In the genomic region with DNA sequence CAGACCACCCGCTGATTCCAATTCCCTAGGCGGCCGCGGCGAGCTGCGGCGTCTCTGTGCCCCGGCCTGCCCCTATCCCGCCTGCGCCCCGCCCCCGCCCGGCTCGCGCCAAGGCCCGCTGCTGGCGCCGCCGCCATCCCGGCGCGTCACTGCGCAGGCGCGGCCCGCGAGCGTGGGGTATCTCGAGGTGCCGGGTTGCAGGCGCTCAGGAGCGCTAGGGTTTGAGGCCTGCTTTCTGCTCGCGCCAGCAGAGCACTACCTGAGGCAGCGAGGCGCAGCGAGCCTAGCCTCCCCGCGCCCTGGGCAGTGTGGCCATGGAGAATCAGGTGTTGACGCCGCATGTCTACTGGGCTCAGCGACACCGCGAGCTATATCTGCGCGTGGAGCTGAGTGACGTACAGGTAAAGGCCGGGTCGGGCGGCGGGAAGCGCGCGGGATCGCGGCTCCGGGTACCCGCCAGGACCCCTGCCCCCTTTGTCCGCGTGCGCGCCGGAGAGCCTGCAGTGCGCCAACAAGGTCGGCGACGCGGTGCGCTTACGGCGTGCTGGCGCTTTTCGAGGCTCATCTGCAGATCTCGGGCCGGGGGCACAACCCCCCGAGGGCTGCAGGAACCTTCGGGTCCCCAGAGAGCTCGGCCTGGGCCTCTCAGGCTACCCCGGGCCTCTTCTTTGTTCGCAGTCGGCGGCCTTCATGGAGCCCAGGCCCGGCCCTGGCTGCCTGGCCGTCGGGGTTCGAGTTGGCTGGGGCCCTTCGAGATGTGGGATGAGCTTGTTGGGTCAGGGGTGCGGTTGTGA, we compare ENCODE assay signal across 1 cellular context.
TF ChIP-seq lines count a peak whose summit lies in the region.

HACD3 (plus strand) TSS at position 146 of the 794 bp plus-strand sequence; CDS start at position 315, 169 bp downstream.

TF ChIP-seq in HepG2, 621 proteins besides CTCF, POLR2A, EP300 and RAD21 (continued from another document and continues in another):
- TF ChIP-seq ZMYM3 (CRISPR knock-in tag; IDR thresholded peaks at IDR 0.05) (no peak), CREB1 (IDR thresholded peaks at IDR 0.05) (no peak; the same call in 1 of the 2 replicates), CREB1 (CRISPR knock-in tag; IDR thresholded peaks at IDR 0.05) (no peak), FOXP1 (IDR thresholded peaks at IDR 0.05) (no peak), FOXP1 (CRISPR knock-in tag; IDR thresholded peaks at IDR 0.05) (no peak), RBM22 (optimal IDR thresholded peaks at IDR 0.05; ENCODE audit: low read length) (no peak), ATF7 (IDR thresholded peaks at IDR 0.05) (no peak), ATF7 (CRISPR knock-in tag; IDR thresholded peaks at IDR 0.05) (peak; percentile 71), ZNF431 (CRISPR knock-in tag; IDR thresholded peaks at IDR 0.05; ENCODE audit: borderline replicate concordance, low read depth) (no peak), SALL2 (CRISPR knock-in tag; IDR thresholded peaks at IDR 0.05) (peak; percentile 97), GABPB1 (CRISPR knock-in tag; IDR thresholded peaks at IDR 0.05) (peak; percentile 72; the same call in 1 of the 2 replicates), ZFYVE20 (CRISPR knock-in tag; IDR thresholded peaks at IDR 0.05; ENCODE audit: borderline replicate concordance, low read depth) (peak; percentile 86; the same call in 1 of the 2 replicates), HMG20A (CRISPR knock-in tag; IDR thresholded peaks at IDR 0.05; ENCODE audit: borderline replicate concordance) (no peak), ZNF318 (CRISPR knock-in tag; IDR thresholded peaks at IDR 0.05) (peak; percentile 88; the same call in 1 of the 2 replicates), ZNF570 (CRISPR knock-in tag; IDR thresholded peaks at IDR 0.05; ENCODE audit: borderline replicate concordance) (0 out of 2 replicates have a peak, but pooled peaks have one; percentile 86), HOXD1 (CRISPR knock-in tag; IDR thresholded peaks at IDR 0.05) (peak; percentile 46; the same call in 1 of the 2 replicates), SMARCE1 (IDR thresholded peaks at IDR 0.05; ENCODE audit: borderline replicate concordance) (no peak), ZBTB3 (CRISPR knock-in tag; IDR thresholded peaks at IDR 0.05; ENCODE audit: borderline replicate concordance, low read depth) (0 out of 2 replicates have a peak, but pooled peaks have one; percentile 55), ZNF788 (CRISPR knock-in tag; IDR thresholded peaks at IDR 0.05; ENCODE audit: borderline replicate concordance) (peak; percentile 85; the same call in 1 of the 2 replicates), HNF4G (IDR thresholded peaks at IDR 0.05; ENCODE audit: borderline replicate concordance, low read depth, low read length) (no peak), HNF4G (CRISPR knock-in tag; IDR thresholded peaks at IDR 0.05; ENCODE audit: borderline replicate concordance, low read depth) (no peak), TBX2 (CRISPR knock-in tag; IDR thresholded peaks at IDR 0.05; ENCODE audit: borderline replicate concordance) (peak; percentile 82; the same call in 1 of the 2 replicates), ZFX (CRISPR knock-in tag; IDR thresholded peaks at IDR 0.05; ENCODE audit: low read depth) (peak; percentile 99), ZNF672 (CRISPR knock-in tag; IDR thresholded peaks at IDR 0.05) (peak; percentile 85; the same call in 1 of the 2 replicates), CBX2 (IDR thresholded peaks at IDR 0.05; ENCODE audit: low read depth, low read length) (no peak), CBX2 (CRISPR knock-in tag; IDR thresholded peaks at IDR 0.05; ENCODE audit: low read depth) (no peak), ZNF562 (CRISPR knock-in tag; IDR thresholded peaks at IDR 0.05; ENCODE audit: borderline replicate concordance) (peak; percentile 51; the same call in 1 of the 2 replicates), ZNF460 (CRISPR knock-in tag; IDR thresholded peaks at IDR 0.05; ENCODE audit: borderline replicate concordance) (no peak), ZKSCAN8 (CRISPR knock-in tag; IDR thresholded peaks at IDR 0.05; ENCODE audit: borderline replicate concordance) (no peak), ZNF331 (CRISPR knock-in tag; IDR thresholded peaks at IDR 0.05) (peak; percentile 57), RXRA (CRISPR knock-in tag; IDR thresholded peaks at IDR 0.05) (peak; percentile 77; the same call in 1 of the 2 replicates), SPEN (CRISPR knock-in tag; IDR thresholded peaks at IDR 0.05; ENCODE audit: low read depth) (peak; percentile 94), TCF12 (IDR thresholded peaks at IDR 0.05) (no peak), TCF12 (CRISPR knock-in tag; IDR thresholded peaks at IDR 0.05) (no peak), TRIM24 (CRISPR knock-in tag; IDR thresholded peaks at IDR 0.05) (no peak), ZHX2 (IDR thresholded peaks at IDR 0.05; ENCODE audit: low read depth) (0 out of 2 replicates have a peak, but pooled peaks have one; percentile 14), ZHX2 (CRISPR knock-in tag; IDR thresholded peaks at IDR 0.05; ENCODE audit: borderline replicate concordance) (no peak), ZNF569 (CRISPR knock-in tag; IDR thresholded peaks at IDR 0.05; ENCODE audit: borderline replicate concordance) (no peak), ZMAT3 (CRISPR knock-in tag; conservative IDR thresholded peaks at IDR 0.05) (0 out of 2 replicates have a peak, but pooled peaks have one; percentile 49)
- TF ChIP-seq, protein P1, sequence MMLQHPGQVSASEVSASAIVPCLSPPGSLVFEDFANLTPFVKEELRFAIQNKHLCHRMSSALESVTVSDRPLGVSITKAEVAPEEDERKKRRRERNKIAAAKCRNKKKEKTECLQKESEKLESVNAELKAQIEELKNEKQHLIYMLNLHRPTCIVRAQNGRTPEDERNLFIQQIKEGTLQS (CRISPR knock-in tag; IDR thresholded peaks at IDR 0.05): no peak
- TF ChIP-seq, protein P2, sequence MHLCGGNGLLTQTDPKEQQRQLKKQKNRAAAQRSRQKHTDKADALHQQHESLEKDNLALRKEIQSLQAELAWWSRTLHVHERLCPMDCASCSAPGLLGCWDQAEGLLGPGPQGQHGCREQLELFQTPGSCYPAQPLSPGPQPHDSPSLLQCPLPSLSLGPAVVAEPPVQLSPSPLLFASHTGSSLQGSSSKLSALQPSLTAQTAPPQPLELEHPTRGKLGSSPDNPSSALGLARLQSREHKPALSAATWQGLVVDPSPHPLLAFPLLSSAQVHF (CRISPR knock-in tag; IDR thresholded peaks at IDR 0.05): peak; percentile 88; the same call in 1 of the 2 replicates
- TF ChIP-seq, protein P3, sequence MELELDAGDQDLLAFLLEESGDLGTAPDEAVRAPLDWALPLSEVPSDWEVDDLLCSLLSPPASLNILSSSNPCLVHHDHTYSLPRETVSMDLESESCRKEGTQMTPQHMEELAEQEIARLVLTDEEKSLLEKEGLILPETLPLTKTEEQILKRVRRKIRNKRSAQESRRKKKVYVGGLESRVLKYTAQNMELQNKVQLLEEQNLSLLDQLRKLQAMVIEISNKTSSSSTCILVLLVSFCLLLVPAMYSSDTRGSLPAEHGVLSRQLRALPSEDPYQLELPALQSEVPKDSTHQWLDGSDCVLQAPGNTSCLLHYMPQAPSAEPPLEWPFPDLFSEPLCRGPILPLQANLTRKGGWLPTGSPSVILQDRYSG (CRISPR knock-in tag; IDR thresholded peaks at IDR 0.05): peak; percentile 95
- TF ChIP-seq, protein P4, sequence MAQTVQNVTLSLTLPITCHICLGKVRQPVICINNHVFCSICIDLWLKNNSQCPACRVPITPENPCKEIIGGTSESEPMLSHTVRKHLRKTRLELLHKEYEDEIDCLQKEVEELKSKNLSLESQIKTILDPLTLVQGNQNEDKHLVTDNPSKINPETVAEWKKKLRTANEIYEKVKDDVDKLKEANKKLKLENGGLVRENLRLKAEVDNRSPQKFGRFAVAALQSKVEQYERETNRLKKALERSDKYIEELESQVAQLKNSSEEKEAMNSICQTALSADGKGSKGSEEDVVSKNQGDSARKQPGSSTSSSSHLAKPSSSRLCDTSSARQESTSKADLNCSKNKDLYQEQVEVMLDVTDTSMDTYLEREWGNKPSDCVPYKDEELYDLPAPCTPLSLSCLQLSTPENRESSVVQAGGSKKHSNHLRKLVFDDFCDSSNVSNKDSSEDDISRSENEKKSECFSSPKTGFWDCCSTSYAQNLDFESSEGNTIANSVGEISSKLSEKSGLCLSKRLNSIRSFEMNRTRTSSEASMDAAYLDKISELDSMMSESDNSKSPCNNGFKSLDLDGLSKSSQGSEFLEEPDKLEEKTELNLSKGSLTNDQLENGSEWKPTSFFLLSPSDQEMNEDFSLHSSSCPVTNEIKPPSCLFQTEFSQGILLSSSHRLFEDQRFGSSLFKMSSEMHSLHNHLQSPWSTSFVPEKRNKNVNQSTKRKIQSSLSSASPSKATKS (CRISPR knock-in tag; IDR thresholded peaks at IDR 0.05): no peak
